In the genomic region with DNA sequence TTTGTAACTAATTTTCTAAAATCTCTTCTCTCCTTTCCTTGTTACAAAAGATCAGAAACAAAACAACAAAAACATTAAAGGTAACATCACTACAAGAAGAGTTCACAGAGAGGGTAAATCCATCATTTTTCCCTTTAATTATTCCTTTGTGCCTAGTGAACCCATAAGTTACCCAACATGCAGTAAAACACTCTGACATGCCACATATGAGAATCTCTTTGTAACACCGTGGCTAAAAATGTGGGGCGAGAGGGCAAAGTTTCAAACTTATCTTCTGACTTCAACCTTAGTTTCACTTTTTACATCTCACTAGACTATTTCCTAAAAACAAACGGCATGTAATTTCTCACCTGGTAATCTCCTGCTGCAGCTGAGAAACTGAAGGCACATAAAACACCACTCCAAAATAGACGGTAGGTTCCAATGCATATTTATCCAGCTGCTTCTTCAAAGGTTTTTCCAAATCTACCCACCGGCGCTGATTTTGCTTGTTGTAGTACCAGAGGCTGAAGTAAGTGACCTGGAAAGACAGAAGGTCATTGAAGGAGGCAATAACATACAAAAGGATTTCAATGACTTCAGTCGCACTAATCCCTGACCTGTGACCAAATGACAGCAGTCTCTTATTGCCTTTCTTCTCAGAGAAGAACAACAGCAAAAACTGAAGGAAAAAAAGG, we compare ENCODE assay signal across 15 cellular contexts. TPM values are rescaled to one million over a fixed set of nuclear protein-coding genes. Genes with fewer than 3 reads are reported as not detected.
A peak's percentile ranks its signal among the peaks of the same experiment; 100 is the strongest.
DNase-seq lines count a peak whose midpoint lies in the region; ATAC-seq, FAIRE-seq and TF ChIP-seq lines count a peak whose summit lies in the region.
"Had no signal": no experiment of that assay in that cellular context is flagged by ENCODE, and none has a peak within 500 bp of the region (broad histone marks: within the 10 kb centered on the region; RNA-seq: fewer than 3 reads in every experiment).

No MANE protein-coding gene starts in this region.

- no peak overlapping the region for H3K56ac ChIP-seq in IMR-90 (ENCODE audit: extremely low read depth, insufficient read depth, low read length)

- no peak overlapping the region for H2BK15ac ChIP-seq in IMR-90 (ENCODE audit: low read depth, low read length)

- no peak overlapping the region for H2BK120ac ChIP-seq in IMR-90 (ENCODE audit: low read depth, low read length)

- no peak overlapping the region for H3K27ac ChIP-seq in IMR-90 (ENCODE audit: insufficient read depth, low read length)
- H3K27ac ChIP-seq in endothelial cell of umbilical vein (ENCODE audit: insufficient read depth, low read depth, low read length): no peak overlapping the region
- H3K27ac ChIP-seq in neural progenitor cell: peak overlapping the region; percentile 73

- no peak overlapping the region for H4K5ac ChIP-seq in IMR-90 (ENCODE audit: low read depth, low read length)

- BruUV-seq in IMR-90 (replicated peaks; lab: Mats Ljungman, UMichigan) (no TSS peak), endothelial cell of umbilical vein (replicated peaks; lab: Mats Ljungman, UMichigan) (no TSS peak)

- H3K9ac ChIP-seq in IMR-90 (ENCODE audit: low read depth, low read length): no peak overlapping the region
- no peak overlapping the region for H3K9ac ChIP-seq in endothelial cell of umbilical vein (replicated peaks; ENCODE audit: extremely low read depth, insufficient read depth, low read length)
- no peak overlapping the region for H3K9ac ChIP-seq in neural progenitor cell

- POLR2A ChIA-PET in IMR-90 (lab: Charles Lee; ENCODE audit: unreplicated experiment) (no interaction called here), endothelial cell of umbilical vein (lab: Charles Lee) (no interaction called here)

- H3K4me3 ChIP-seq in IMR-90 (ENCODE audit: insufficient read depth, low read depth, low read length) (no peak overlapping the region), endothelial cell of umbilical vein (replicated peaks in 1 of 3; ENCODE audit: insufficient read depth in 1 of 3, low read depth in 1 of 3, low read length in 3 of 3) (no peak overlapping the region), neural progenitor cell (peak overlapping the region; percentile 21)

- H2AFZ ChIP-seq in IMR-90 (replicated peaks; ENCODE audit: low read length, poor library complexity): no peak overlapping the region
- H2AFZ ChIP-seq in endothelial cell of umbilical vein (ENCODE audit: low read depth, low read length): no peak overlapping the region
- no peak overlapping the region for H2AFZ ChIP-seq in neural progenitor cell (replicated peaks)

- in situ Hi-C loops in IMR-90 (cut with MboI; ENCODE audit: low sequenced_read_pairs): no loop called here

- no peak for TF ChIP-seq RAD21 in IMR-90 (IDR thresholded peaks at IDR 0.05; ENCODE audit: low read length)

- no peak overlapping the region for H4K91ac ChIP-seq in IMR-90 (ENCODE audit: insufficient read depth, low read depth, low read length)

- DNase-seq in DMS53 treated with DMSO at 0.1 percent for 48 hours (lab: John Stamatoyannopoulos, UW; ENCODE audit: unreplicated experiment): peak; percentile 68
- DNase-seq in IMR-90: no peak
- DNase-seq in endothelial cell of umbilical vein (ENCODE audit: low read depth, low spot score): no peak
- peak; percentile 81 for DNase-seq in neural progenitor cell (ENCODE audit: low spot score)
- no peak for DNase-seq in NCI-H2227 treated with DMSO at 0.1 percent for 48 hours (lab: John Stamatoyannopoulos, UW)
- DNase-seq in SW480 (ENCODE audit: low spot score): no peak
- DNase-seq in NCI-H524 treated with DMSO at 0.1 percent for 48 hours (lab: John Stamatoyannopoulos, UW): no peak
- no peak for DNase-seq in GM12892 (ENCODE audit: insufficient read length)
- DNase-seq: DMS 273 treated with DMSO at 0.1 percent for 48 hours; GOT3; heart left ventricle; left cardiac atrium; naive thymus-derived CD4-positive, alpha-beta T cell; NCI-H2171 had no signal

- no peak overlapping the region for H2AK5ac ChIP-seq in IMR-90 (ENCODE audit: low read depth, low read length)

- intact Hi-C loops in IMR-90 (cut with micrococcal nuclease): no loop called here
- intact Hi-C loops in endothelial cell of umbilical vein (cut with micrococcal nuclease): no loop called here

- no peak for ATAC-seq in IMR-90 (ENCODE audit: low read depth)
- ATAC-seq: heart left ventricle; left cardiac atrium; naive thymus-derived CD4-positive, alpha-beta T cell had no signal

- dilution Hi-C loops in IMR-90 (cut with HindIII; ENCODE audit: low sequenced_read_pairs, unreplicated experiment) (no loop called here), endothelial cell of umbilical vein (cut with MboI; ENCODE audit: extremely low pct_ligation_motif_present, low sequenced_read_pairs) (no loop called here)

- H3K4me1 ChIP-seq in IMR-90 (ENCODE audit: control insufficient read depth, insufficient read depth, low read length): peaks cover 2% of the 10 kb centered on the region; the same call in 1 of the 2 replicates
- H3K4me1 ChIP-seq in endothelial cell of umbilical vein (ENCODE audit: control insufficient read depth, extremely low read depth, insufficient read depth, low read length): no peaks in the 10 kb centered on the region
- peaks cover 23% of the 10 kb centered on the region for H3K4me1 ChIP-seq in neural progenitor cell

- H3K27me3 ChIP-seq in IMR-90 (ENCODE audit: control insufficient read depth, insufficient read depth, low read length) (no peaks in the 10 kb centered on the region), endothelial cell of umbilical vein (ENCODE audit: control insufficient read depth in 2 of 2, insufficient read depth in 2 of 2, low read length in 2 of 2) (no peaks in the 10 kb centered on the region), neural progenitor cell (no peaks in the 10 kb centered on the region)
- H3K27me3 ChIP-seq: heart left ventricle had no signal

- H3K23ac ChIP-seq in IMR-90 (ENCODE audit: low read depth, low read length): 0 out of 2 replicates have a peak overlapping the region, but pooled peaks have one; percentile 24

- H3K79me2 ChIP-seq in endothelial cell of umbilical vein (ENCODE audit: control insufficient read depth, insufficient read depth, low read length) (no peaks in the 10 kb centered on the region), neural progenitor cell (ENCODE audit: low read depth) (peaks cover 15% of the 10 kb centered on the region)

- TF ChIP-seq CTCF in IMR-90 (conservative IDR thresholded peaks at IDR 0.05; ENCODE audit: low read depth, low read length): no peak
- no peak for TF ChIP-seq CTCF in endothelial cell of umbilical vein (IDR thresholded peaks at IDR 0.05; ENCODE audit: extremely low read depth in 1 of 2, insufficient read depth in 1 of 2, low read depth in 1 of 2, low read length in 2 of 2)
- no peak for TF ChIP-seq CTCF in neural progenitor cell (IDR thresholded peaks at IDR 0.05)

- peaks cover 14% of the 10 kb centered on the region for H3K36me3 ChIP-seq in IMR-90 (ENCODE audit: control insufficient read depth, insufficient read depth, low read length)
- H3K36me3 ChIP-seq in endothelial cell of umbilical vein (ENCODE audit: control insufficient read depth in 2 of 2, extremely low read depth in 1 of 2, insufficient read depth in 2 of 2, low read length in 2 of 2): peaks cover 0 to 4% of the 10 kb centered on the region in 2 experiments
- H3K36me3 ChIP-seq in neural progenitor cell: no peaks in the 10 kb centered on the region

- no peaks in the 10 kb centered on the region for H3K9me3 ChIP-seq in IMR-90 (ENCODE audit: control insufficient read depth, insufficient read depth, low read length)
- H3K9me3 ChIP-seq in endothelial cell of umbilical vein (replicated peaks; ENCODE audit: control insufficient read depth, insufficient read depth, low read length): no peaks in the 10 kb centered on the region
- H3K9me3 ChIP-seq in neural progenitor cell (ENCODE audit: low read depth): no peaks in the 10 kb centered on the region
- H3K9me3 ChIP-seq: heart left ventricle had no signal

- H3K9me1 ChIP-seq in IMR-90 (ENCODE audit: insufficient read depth, low read length) (no peaks in the 10 kb centered on the region; the same call in none of the 2 replicates), endothelial cell of umbilical vein (replicated peaks; ENCODE audit: control insufficient read depth, extremely low read depth, insufficient read depth, low read length) (no peaks in the 10 kb centered on the region)

- no peak overlapping the region for H3K14ac ChIP-seq in IMR-90 (replicated peaks; ENCODE audit: low read depth, low read length)

- H3K4me1 Mint-ChIP-seq in neural progenitor cell: peaks cover 29% of the 10 kb centered on the region

- H2BK20ac ChIP-seq in IMR-90 (ENCODE audit: low read depth, low read length): no peak overlapping the region

- H3K4me2 ChIP-seq in IMR-90 (ENCODE audit: low read depth, low read length): no peak overlapping the region
- no peak overlapping the region for H3K4me2 ChIP-seq in endothelial cell of umbilical vein (ENCODE audit: insufficient read depth, low read length)
- H3K4me2 ChIP-seq in neural progenitor cell: peak overlapping the region; percentile 69

- H3K36me3 Mint-ChIP-seq in neural progenitor cell: peaks cover 17% of the 10 kb centered on the region
- H3K36me3 Mint-ChIP-seq: naive thymus-derived CD4-positive, alpha-beta T cell had no signal

- H3K9me3 Mint-ChIP-seq in neural progenitor cell: no peaks in the 10 kb centered on the region
- H3K9me3 Mint-ChIP-seq: naive thymus-derived CD4-positive, alpha-beta T cell had no signal

- H3F3A ChIP-seq in neural progenitor cell (ENCODE audit: low read depth): peaks cover 8% of the 10 kb centered on the region

- no peaks in the 10 kb centered on the region for H3K27me3 Mint-ChIP-seq in neural progenitor cell (ENCODE audit: insufficient read depth, low read depth)

- H3K4ac ChIP-seq in IMR-90 (ENCODE audit: low read depth, low read length): no peak overlapping the region

- H3K18ac ChIP-seq in IMR-90 (ENCODE audit: low read depth, low read length): no peak overlapping the region

- H4K8ac ChIP-seq in IMR-90 (ENCODE audit: low read depth in 2 of 2, low read length in 2 of 2): no peak overlapping the region

- H4K20me1 ChIP-seq in IMR-90 (ENCODE audit: insufficient read depth, low read length) (peaks cover 4% of the 10 kb centered on the region; the same call in 1 of the 2 replicates), endothelial cell of umbilical vein (replicated peaks; ENCODE audit: control insufficient read depth, extremely low read depth, insufficient read depth, low read length) (no peaks in the 10 kb centered on the region), neural progenitor cell (ENCODE audit: low read depth) (no peaks in the 10 kb centered on the region)

- no peak overlapping the region for H2AK9ac ChIP-seq in IMR-90 (replicated peaks; ENCODE audit: low read depth, low read length, poor library complexity)

- H2BK5ac ChIP-seq in IMR-90 (ENCODE audit: low read depth, low read length, poor library complexity, severe bottlenecking): no peak overlapping the region

- peak overlapping the region; percentile 61 for H3K27ac Mint-ChIP-seq in neural progenitor cell
- H3K27ac Mint-ChIP-seq: naive thymus-derived CD4-positive, alpha-beta T cell had no signal

- H3K79me1 ChIP-seq in IMR-90 (ENCODE audit: low read depth in 1 of 2, low read length in 2 of 2): peaks cover 36 to 40% of the 10 kb centered on the region in 2 experiments

- no peak for TF ChIP-seq POLR2A in IMR-90 (IDR thresholded peaks at IDR 0.05; ENCODE audit: low read depth, low read length)
- TF ChIP-seq POLR2A in endothelial cell of umbilical vein (IDR thresholded peaks at IDR 0.05; ENCODE audit: low read depth, low read length): no peak
- no peak for TF ChIP-seq POLR2A in GM12892 (IDR thresholded peaks at IDR 0.05; ENCODE audit: low read depth, low read length)

- FAIRE-seq in endothelial cell of umbilical vein (lab: Jason Lieb, UNC): peak; percentile 46
- FAIRE-seq in GM12892 (lab: Jason Lieb, UNC): no peak
- FAIRE-seq: urothelium cell line had no signal

- CTCF ChIA-PET in IMR-90 (lab: Yijun Ruan, JAX) (no interaction called here), endothelial cell of umbilical vein (lab: Charles Lee) (interaction anchor here (0.7 kb wide), 1 partner anchor 22 kb away, joined by 5 read pairs; no protein-coding TSS in a partner anchor)

- peak overlapping the region; percentile 68 for H3K4me3 Mint-ChIP-seq in neural progenitor cell
- H3K4me3 Mint-ChIP-seq: naive thymus-derived CD4-positive, alpha-beta T cell had no signal

- 70% methylated on average over 2 of the region's 7 CpGs; no CpG with 5 or more reads in 1 of the 2 experiments for WGBS in IMR-90 (ENCODE audit: extremely low coverage in 2 of 2, insufficient read length in 1 of 2), 2 experiments

RNA-seq across cellular contexts. Expression of gene PTPN21, which starts 37.9 kb away (rescaled TPM):
- total RNA-seq in IMR-90 (2012; rRNA removed): 10.4 and 11.4 TPM in 2 replicates
- 10.1 and 10.7 TPM in 2 replicates for polyA plus RNA-seq in IMR-90 (2012; rRNA removed)
- 4.5 and 6.3 TPM in 2 replicates for polyA plus RNA-seq in IMR-90 (2012; cell fraction: cytosol; rRNA removed)
- 17.6 and 21.1 TPM in 2 replicates for polyA plus RNA-seq in IMR-90 (2012; cell fraction: nucleus; rRNA removed; ENCODE audit: low replicate concordance)
- 16.1 and 22.9 TPM in 2 replicates for total RNA-seq in endothelial cell of umbilical vein
- 9.2 and 10.2 TPM in 2 replicates for polyA plus RNA-seq in endothelial cell of umbilical vein
- polyA plus RNA-seq in endothelial cell of umbilical vein (2011; cell fraction: cytosol; rRNA removed): 6.0 and 6.1 TPM in 2 replicates
- 28.2 and 30.9 TPM in 2 replicates for polyA plus RNA-seq in endothelial cell of umbilical vein (2011; cell fraction: nucleus; rRNA removed)
- 8.0 and 12.5 TPM in 2 replicates for polyA plus RNA-seq in endothelial cell of umbilical vein (2012)
- polyA minus RNA-seq in endothelial cell of umbilical vein: 16.0 and 18.8 TPM in 2 replicates
- 3.3 TPM for polyA minus RNA-seq in endothelial cell of umbilical vein (2011; cell fraction: cytosol; rRNA and poly(A)+ RNA removed)
- polyA minus RNA-seq in endothelial cell of umbilical vein (2011; cell fraction: nucleus; rRNA and poly(A)+ RNA removed): 21.5 and 22.6 TPM in 2 replicates
- total RNA-seq in neural progenitor cell (ENCODE audit: low replicate concordance): 10.1 and 11.7 TPM in 2 replicates
- 0.30 TPM for polyA plus RNA-seq in GM12892 (2012; ENCODE audit: missing spikeins)
- polyA plus RNA-seq: naive thymus-derived CD4-positive, alpha-beta T cell had no signal

RNA-seq across cellular contexts. Expression of gene ZC3H14, which starts 46.0 kb away (rescaled TPM):
- 103 and 111 TPM in 2 replicates for total RNA-seq in IMR-90 (2012; rRNA removed)
- 62.4 and 72.5 TPM in 2 replicates for polyA plus RNA-seq in IMR-90 (2012; rRNA removed)
- polyA plus RNA-seq in IMR-90 (2012; cell fraction: cytosol; rRNA removed): 32.8 and 47.4 TPM in 2 replicates
- 22.3 and 96.8 TPM in 2 replicates for polyA plus RNA-seq in IMR-90 (2012; cell fraction: nucleus; rRNA removed; ENCODE audit: low replicate concordance)
- total RNA-seq in endothelial cell of umbilical vein: 59.6 and 61.8 TPM in 2 replicates
- 61.2 and 62.3 TPM in 2 replicates for polyA plus RNA-seq in endothelial cell of umbilical vein
- 71.1 and 77.7 TPM in 2 replicates for polyA plus RNA-seq in endothelial cell of umbilical vein (2011; cell fraction: cytosol; rRNA removed)
- polyA plus RNA-seq in endothelial cell of umbilical vein (2011; cell fraction: nucleus; rRNA removed): 105 and 123 TPM in 2 replicates
- 39.2 and 49.9 TPM in 2 replicates for polyA plus RNA-seq in endothelial cell of umbilical vein (2012)
- 163 and 174 TPM in 2 replicates for polyA minus RNA-seq in endothelial cell of umbilical vein
- 87.2 TPM for polyA minus RNA-seq in endothelial cell of umbilical vein (2011; cell fraction: cytosol; rRNA and poly(A)+ RNA removed)
- 39.6 and 72.8 TPM in 2 replicates for polyA minus RNA-seq in endothelial cell of umbilical vein (2011; cell fraction: nucleus; rRNA and poly(A)+ RNA removed)
- 116 and 140 TPM in 2 replicates for total RNA-seq in neural progenitor cell (ENCODE audit: low replicate concordance)
- polyA plus RNA-seq in GM12892 (2012; ENCODE audit: missing spikeins): 38.5 TPM

Comparison
In these comparisons a context has a peak if more than half of its experiments do, and no peak if none do; other contexts are left out.
1. DNase-seq: peak in DMS53 treated with DMSO at 0.1 percent for 48 hours (single experiment) and neural progenitor cell (single experiment); none in IMR-90 (single experiment), endothelial cell of umbilical vein (single experiment), NCI-H2227 treated with DMSO at 0.1 percent for 48 hours (single experiment), SW480 (single experiment), NCI-H524 treated with DMSO at 0.1 percent for 48 hours (single experiment) and GM12892 (single experiment).